ENCODE assay signal across 18 cellular contexts in genomic region chr15:63530235-63530634, GRCh38. TPM values are rescaled to one million over a fixed set of nuclear protein-coding genes. Genes with fewer than 3 reads are reported as not detected.
DNase-seq lines count a peak whose midpoint lies in the region; ATAC-seq and TF ChIP-seq lines count a peak whose summit lies in the region.
"Had no signal": no experiment of that assay in that cellular context is flagged by ENCODE, and none has a peak within 500 bp of the region (broad histone marks: within the 10 kb centered on the region; RNA-seq: fewer than 3 reads in every experiment).

No MANE protein-coding gene starts in this region.

- no peaks in the 10 kb centered on the region for H3K27me3 Mint-ChIP-seq in CD4-positive, alpha-beta T cell
- no peaks in the 10 kb centered on the region for H3K27me3 Mint-ChIP-seq in activated CD4-positive, alpha-beta memory T cell treated with anti-CD3 and anti-CD28 coated beads, Interleukin-2, amount 10 ng/mL, durations not matched to agents 7 days and 5 days
- no peaks in the 10 kb centered on the region for H3K27me3 Mint-ChIP-seq in naive B cell

- peaks cover 12 to 91% (median 56%) of the 10 kb centered on the region in 4 donors for H3K4me1 ChIP-seq in stomach

- no peak for TF ChIP-seq EP300 in stomach (IDR thresholded peaks at IDR 0.05)

- peak overlapping the region; percentile 35 for H3K4me3 Mint-ChIP-seq in CD4-positive, alpha-beta T cell
- no peak overlapping the region for H3K4me3 Mint-ChIP-seq in activated CD4-positive, alpha-beta memory T cell treated with anti-CD3 and anti-CD28 coated beads, Interleukin-2, amount 10 ng/mL, durations not matched to agents 7 days and 5 days
- peak overlapping the region in 4 of 8 donors; percentile 24 to 83 (median 56) for H3K4me3 Mint-ChIP-seq in naive B cell

- no peaks in the 10 kb centered on the region for H3K27me3 ChIP-seq in CD4-positive, alpha-beta T cell (ENCODE audit: control insufficient read depth, insufficient read depth, low read length)
- no peaks in the 10 kb centered on the region for H3K27me3 ChIP-seq in stomach
- H3K27me3 ChIP-seq: gastroesophageal sphincter, MG63, right atrium auricular region had no signal

- H3K27ac ChIP-seq in 22Rv1 = peak overlapping the region; percentile 30; the same call in 1 of the 2 replicates
- no peak overlapping the region for H3K27ac ChIP-seq in CD4-positive, alpha-beta T cell (ENCODE audit: low read depth, low read length)
- no peak overlapping the region for H3K27ac ChIP-seq in stomach
- H3K27ac ChIP-seq: gastroesophageal sphincter, right atrium auricular region had no signal

- no peaks in the 10 kb centered on the region for H3K36me3 ChIP-seq in stomach
- H3K36me3 ChIP-seq: gastroesophageal sphincter, right atrium auricular region had no signal

- no peak for TF ChIP-seq POLR2A in stomach (IDR thresholded peaks at IDR 0.05)

- POLR2A ChIA-PET in CD4-positive, alpha-beta T cell (lab: Charles Lee) = interaction anchor here (1.4 to 4.2 kb wide), 4 partner anchors 11 to 26 kb away, joined by 4 to 23 read pairs (median 7); partner anchors contain the start of gene USP3
- POLR2A ChIA-PET in activated CD4-positive, alpha-beta memory T cell treated with anti-CD3 and anti-CD28 coated beads, Interleukin-2, amount 10 ng/mL, durations not matched to agents 7 days and 5 days (lab: Charles Lee) = interaction anchor here (1.1 to 1.7 kb wide), 3 partner anchors 12 to 25 kb away, joined by 3 to 8 read pairs (median 3); partner anchors contain the start of gene USP3

- no peak overlapping the region for H3K4me3 ChIP-seq in stomach
- H3K4me3 ChIP-seq: gastroesophageal sphincter, MG63, right atrium auricular region had no signal

- no peaks in the 10 kb centered on the region for H3K9me3 Mint-ChIP-seq in CD4-positive, alpha-beta T cell
- H3K9me3 Mint-ChIP-seq in activated CD4-positive, alpha-beta memory T cell treated with anti-CD3 and anti-CD28 coated beads, Interleukin-2, amount 10 ng/mL, durations not matched to agents 7 days and 5 days = no peaks in the 10 kb centered on the region
- no peaks in the 10 kb centered on the region for H3K9me3 Mint-ChIP-seq in naive B cell

- peaks cover 34% of the 10 kb centered on the region for H3K36me3 Mint-ChIP-seq in CD4-positive, alpha-beta T cell (ENCODE audit: low read depth)
- H3K36me3 Mint-ChIP-seq in activated CD4-positive, alpha-beta memory T cell treated with anti-CD3 and anti-CD28 coated beads, Interleukin-2, amount 10 ng/mL, durations not matched to agents 7 days and 5 days (ENCODE audit: low read depth) = peaks cover 29% of the 10 kb centered on the region
- H3K36me3 Mint-ChIP-seq in naive B cell = peaks cover 0 to 14% of the 10 kb centered on the region in 2 donors

- DNase-seq in CD4-positive, alpha-beta T cell = no peak
- no peak for DNase-seq in activated CD4-positive, alpha-beta memory T cell treated with anti-CD3 and anti-CD28 coated beads, Interleukin-2, amount 10 ng/mL, durations not matched to agents 7 days and 5 days
- DNase-seq in naive B cell (no peak), stomach (no peak)
- DNase-seq: activated CD8-positive, alpha-beta memory T cell treated with anti-CD3 and anti-CD28 coated beads, Interleukin-2, amount 50 U/mL, for 48 hours; AML-193; amniotic stem cell; caudate nucleus; MG63; NCI-H1694; NCI-H748 treated with DMSO at 0.1 percent for 48 hours; OCI-M1; SHP77 had no signal

- H3K4me1 Mint-ChIP-seq in CD4-positive, alpha-beta T cell (ENCODE audit: low read depth) = peaks cover 94% of the 10 kb centered on the region
- H3K4me1 Mint-ChIP-seq in activated CD4-positive, alpha-beta memory T cell treated with anti-CD3 and anti-CD28 coated beads, Interleukin-2, amount 10 ng/mL, durations not matched to agents 7 days and 5 days = peaks cover 29% of the 10 kb centered on the region
- peaks cover 67 to 94% (median 75%) of the 10 kb centered on the region in 3 donors for H3K4me1 Mint-ChIP-seq in naive B cell

- intact Hi-C loops in CD4-positive, alpha-beta T cell (cut with DNase I, micrococcal nuclease) = no loop called here
- intact Hi-C loops in stomach (cut with DNase I; ENCODE audit: low total_unique reads) = no loop called here

- H3K9me3 ChIP-seq in CD4-positive, alpha-beta T cell (ENCODE audit: control insufficient read depth, low read length) = no peaks in the 10 kb centered on the region
- no peaks in the 10 kb centered on the region for H3K9me3 ChIP-seq in stomach
- H3K9me3 ChIP-seq: gastroesophageal sphincter, MG63, right atrium auricular region had no signal

- peak overlapping the region; percentile 57 for H3K27ac Mint-ChIP-seq in CD4-positive, alpha-beta T cell
- H3K27ac Mint-ChIP-seq in activated CD4-positive, alpha-beta memory T cell treated with anti-CD3 and anti-CD28 coated beads, Interleukin-2, amount 10 ng/mL, durations not matched to agents 7 days and 5 days = peak overlapping the region; percentile 12
- peak overlapping the region in 5 of 6 donors; percentile 2 to 96 (median 76) for H3K27ac Mint-ChIP-seq in naive B cell

- WGBS in stomach, 5 donors = 85 to 88% (median 87%) methylated on average over 7 of the region's 7 CpGs

- no peak for ATAC-seq in CD4-positive, alpha-beta T cell (ENCODE audit: poor library complexity)
- ATAC-seq in naive B cell (ENCODE audit: low read depth in 2 of 2) (no peak), GM21825 (IDR thresholded peaks at IDR 0.05; ENCODE audit: unreplicated experiment) (no peak), GM21367 (IDR thresholded peaks at IDR 0.05; ENCODE audit: unreplicated experiment) (no peak)
- ATAC-seq: gastroesophageal sphincter had no signal

- TF ChIP-seq CTCF in 22Rv1 (IDR thresholded peaks at IDR 0.05) (no peak), stomach (IDR thresholded peaks at IDR 0.05) (no peak)
- TF ChIP-seq CTCF in CD4-positive, alpha-beta T cell (IDR thresholded peaks at IDR 0.05) = no peak

- CTCF ChIA-PET in CD4-positive, alpha-beta T cell (lab: Charles Lee) = interaction anchor here (0.7 to 4.7 kb wide), 5 partner anchors 14 to 63 kb away, joined by 3 to 15 read pairs (median 3); partner anchors contain the start of gene USP3
- CTCF ChIA-PET in activated CD4-positive, alpha-beta memory T cell treated with anti-CD3 and anti-CD28 coated beads, Interleukin-2, amount 10 ng/mL, durations not matched to agents 7 days and 5 days (lab: Charles Lee) = interaction anchor here (1.2 kb wide), 2 partner anchors 12 to 41 kb away, joined by 3 to 4 read pairs; no protein-coding TSS in a partner anchor

RNA-seq across cellular contexts. Expression of gene USP3, which starts 25.8 kb away (rescaled TPM):
- 100 to 1,000 TPM; 280 to 282 TPM for total RNA-seq in CD4-positive, alpha-beta T cell
- total RNA-seq in activated CD4-positive, alpha-beta memory T cell treated with anti-CD3 and anti-CD28 coated beads, Interleukin-2, amount 10 ng/mL, durations not matched to agents 7 days and 5 days = 10 to 100 TPM; 67.9 to 68.7 TPM
- 10 to 100 TPM; 53.6 to 88.0 (median 58.7) TPM for polyA plus RNA-seq in naive B cell (ENCODE audit: low read depth in 6 of 6)
- total RNA-seq in stomach = 100 to 1,000 TPM in 2 of 5 donors, 10 to 100 TPM in 3; 10.5 to 174 (median 68.7) TPM
- polyA plus RNA-seq in stomach = 10 to 100 TPM; 20.8 to 27.3 (median 25.7) TPM

Comparison
In these comparisons a context has a peak if more than half of its experiments do, and no peak if none do; other contexts are left out.
1. H3K27ac Mint-ChIP-seq: peak in every context shown above with its lines; median percentile 76 in naive B cell; 57 in CD4-positive, alpha-beta T cell; 12 in activated CD4-positive, alpha-beta memory T cell treated with anti-CD3 and anti-CD28 coated beads, Interleukin-2, amount 10 ng/mL, durations not matched to agents 7 days and 5 days.